9 cellular contexts compared by ENCODE assay signal in genomic region chr3:155131104-155131503, GRCh38. TPM values are rescaled to one million over a fixed set of nuclear protein-coding genes. Genes with fewer than 3 reads are reported as not detected.
DNase-seq lines count a peak whose midpoint lies in the region; ATAC-seq and TF ChIP-seq lines count a peak whose summit lies in the region.
"Had no signal": no experiment of that assay in that cellular context is flagged by ENCODE, and none has a peak within 500 bp of the region (broad histone marks: within the 10 kb centered on the region; RNA-seq: fewer than 3 reads in every experiment).

No MANE protein-coding gene starts in this region.

- no peak overlapping the region for H3K4me3 ChIP-seq in retinal pigment epithelial cell (ENCODE audit: low read length)

- H3K9me3 Mint-ChIP-seq in natural killer cell, result peaks cover 6 to 14% of the 10 kb centered on the region in 2 donors

- TF ChIP-seq CTCF in retinal pigment epithelial cell (conservative IDR thresholded peaks at IDR 0.05; ENCODE audit: low read depth, low read length) (no peak), natural killer cell (IDR thresholded peaks at IDR 0.05) (no peak)

- H3K27ac Mint-ChIP-seq in natural killer cell, result no peak overlapping the region
- H3K27ac Mint-ChIP-seq: activated CD4-positive, alpha-beta T cell treated with anti-CD3 and anti-CD28 coated beads, Interleukin-2, amount 10 ng/mL, durations not matched to agents 7 days and 5 days had no signal

- H3K27me3 Mint-ChIP-seq in natural killer cell (ENCODE audit: low read depth in 2 of 2), result no peaks in the 10 kb centered on the region
- H3K27me3 Mint-ChIP-seq: activated CD4-positive, alpha-beta T cell treated with anti-CD3 and anti-CD28 coated beads, Interleukin-2, amount 10 ng/mL, durations not matched to agents 7 days and 5 days had no signal

- intact Hi-C loops in natural killer cell (cut with micrococcal nuclease), result no loop called here

- no peaks in the 10 kb centered on the region for H3K36me3 Mint-ChIP-seq in natural killer cell

- no peak overlapping the region for H3K4me3 Mint-ChIP-seq in natural killer cell
- H3K4me3 Mint-ChIP-seq: activated CD4-positive, alpha-beta T cell treated with anti-CD3 and anti-CD28 coated beads, Interleukin-2, amount 10 ng/mL, durations not matched to agents 7 days and 5 days had no signal

- H3K4me1 Mint-ChIP-seq in natural killer cell, result no peaks in the 10 kb centered on the region
- H3K4me1 Mint-ChIP-seq: activated CD4-positive, alpha-beta T cell treated with anti-CD3 and anti-CD28 coated beads, Interleukin-2, amount 10 ng/mL, durations not matched to agents 7 days and 5 days had no signal

- DNase-seq in astrocyte of the hippocampus (ENCODE audit: low read depth, low spot score) (peak; percentile 26), retinal pigment epithelial cell (ENCODE audit: low read depth) (peak; percentile 88), natural killer cell (no peak)
- DNase-seq in activated CD4-positive, CD25-positive, alpha-beta regulatory T cell (lab: John Stamatoyannopoulos, UW), result no peak
- DNase-seq: activated CD4-positive, alpha-beta T cell treated with anti-CD3 and anti-CD28 coated beads, Interleukin-2, amount 10 ng/mL, durations not matched to agents 7 days and 5 days had no signal

- ATAC-seq in GM18520 (IDR thresholded peaks at IDR 0.05; ENCODE audit: unreplicated experiment) (peak; percentile 92), HG03025 (IDR thresholded peaks at IDR 0.05; ENCODE audit: low FRiP score, unreplicated experiment) (peak; percentile 69), GM19328 (IDR thresholded peaks at IDR 0.05; ENCODE audit: unreplicated experiment) (no peak), natural killer cell (no peak), HG02610 (IDR thresholded peaks at IDR 0.05; ENCODE audit: unreplicated experiment) (no peak)

RNA-seq across cellular contexts. Expression of gene MME, which starts 51.0 kb away (rescaled TPM):
- 1 to 10 TPM in 1 of 3 donors, under 1 TPM in 1, not detected in 1; 0.16 to 6.1 TPM for total RNA-seq in natural killer cell
- total RNA-seq: activated CD4-positive, alpha-beta T cell treated with anti-CD3 and anti-CD28 coated beads, Interleukin-2, amount 10 ng/mL, durations not matched to agents 7 days and 5 days had no signal

Comparison
In these comparisons a context has a peak if more than half of its experiments do, and no peak if none do; other contexts are left out.
1. ATAC-seq: peak in GM18520 (single experiment) and HG03025 (single experiment); none in GM19328 (single experiment), natural killer cell (0 of 3) and HG02610 (single experiment).
2. DNase-seq: peak in astrocyte of the hippocampus (single experiment) and retinal pigment epithelial cell (single experiment); none in natural killer cell (single experiment) and activated CD4-positive, CD25-positive, alpha-beta regulatory T cell (0 of 4).